In the genomic region with DNA sequence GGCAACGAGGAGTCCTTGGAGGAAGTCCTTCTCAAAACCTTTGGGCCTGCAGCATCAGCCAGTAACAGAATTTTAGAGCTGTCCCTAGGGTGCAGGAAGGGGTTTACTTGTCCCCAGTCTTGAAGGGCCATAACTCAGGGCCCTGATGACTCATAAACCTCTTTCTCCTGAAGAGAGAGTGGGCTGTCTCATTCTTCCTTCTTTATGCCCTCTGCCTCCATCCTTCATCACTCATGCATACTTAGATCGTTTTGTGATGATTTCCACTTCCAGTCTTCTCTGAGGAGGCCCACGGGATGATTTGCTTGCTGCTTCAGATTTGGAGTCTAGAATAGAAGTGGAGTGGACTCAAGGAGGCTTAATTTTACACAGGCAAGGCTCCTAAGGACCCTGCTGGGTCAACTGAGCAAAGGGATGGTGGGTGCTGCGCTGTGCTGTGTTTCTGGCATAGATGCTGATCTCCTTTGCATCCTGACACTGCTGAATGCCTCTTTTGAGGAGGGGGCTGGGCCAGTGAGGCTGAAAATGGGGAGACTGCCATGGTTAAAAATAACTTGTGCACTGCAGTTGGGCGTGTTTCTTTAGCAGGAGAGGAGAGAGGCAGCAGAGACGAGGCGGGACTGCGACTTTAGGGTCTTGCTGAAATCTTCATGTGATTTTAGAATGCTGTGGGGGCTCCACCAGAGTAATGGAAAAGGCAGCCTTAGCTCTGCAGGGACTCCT, we compare ENCODE assay signal across 1 cellular context.
TF ChIP-seq lines count a peak whose summit lies in the region.

No MANE protein-coding gene starts in this region.

TF ChIP-seq in HEK293, 187 proteins besides CTCF, POLR2A, EP300 and RAD21 (continued from another document):
- TF ChIP-seq TSHZ1 (tag by site-specific recombination; IDR thresholded peaks at IDR 0.05; ENCODE audit: borderline replicate concordance) (0 out of 2 replicates have a peak, but pooled peaks have one; percentile 16), ZNF600 (tag by site-specific recombination; IDR thresholded peaks at IDR 0.05) (peak; percentile 37; the same call in 1 of the 2 replicates), ZNF677 (tag by site-specific recombination; IDR thresholded peaks at IDR 0.05) (no peak), ZNF146 (tag by site-specific recombination; IDR thresholded peaks at IDR 0.05) (no peak), ZNF837 (tag by site-specific recombination; IDR thresholded peaks at IDR 0.05) (no peak), ZFHX2 (tag by site-specific recombination; conservative IDR thresholded peaks at IDR 0.05) (peak; percentile 43; the same call in 1 of the 2 replicates), ZSCAN5A (tag by site-specific recombination; IDR thresholded peaks at IDR 0.05) (no peak), ZNF791 (tag by site-specific recombination; IDR thresholded peaks at IDR 0.05) (no peak), ZFP37 (tag by site-specific recombination; IDR thresholded peaks at IDR 0.05) (no peak), KLF7 (tag by site-specific recombination; IDR thresholded peaks at IDR 0.05; ENCODE audit: borderline replicate concordance) (no peak), HIC1 (tag by site-specific recombination; IDR thresholded peaks at IDR 0.05) (no peak), IKZF3 (tag by site-specific recombination; IDR thresholded peaks at IDR 0.05) (peak; percentile 70), OVOL3 (tag by site-specific recombination; IDR thresholded peaks at IDR 0.05) (no peak), ZNF391 (tag by site-specific recombination; IDR thresholded peaks at IDR 0.05; ENCODE audit: borderline replicate concordance, low read depth) (no peak), ZNF138 (tag by site-specific recombination; IDR thresholded peaks at IDR 0.05; ENCODE audit: borderline replicate concordance) (no peak), ZNF324 (tag by site-specific recombination; IDR thresholded peaks at IDR 0.05) (no peak), EGR2 (tag by site-specific recombination; IDR thresholded peaks at IDR 0.05; ENCODE audit: low read depth) (peak; percentile 51; the same call in 1 of the 2 replicates), MYNN (tag by site-specific recombination; IDR thresholded peaks at IDR 0.05; ENCODE audit: borderline replicate concordance) (no peak), ZNF157 (tag by site-specific recombination; IDR thresholded peaks at IDR 0.05) (no peak), ZNF843 (tag by site-specific recombination; IDR thresholded peaks at IDR 0.05) (no peak), SETDB1 (IDR thresholded peaks at IDR 0.05; ENCODE audit: insufficient read length, low read length) (no peak)
- TF ChIP-seq, protein P1, sequence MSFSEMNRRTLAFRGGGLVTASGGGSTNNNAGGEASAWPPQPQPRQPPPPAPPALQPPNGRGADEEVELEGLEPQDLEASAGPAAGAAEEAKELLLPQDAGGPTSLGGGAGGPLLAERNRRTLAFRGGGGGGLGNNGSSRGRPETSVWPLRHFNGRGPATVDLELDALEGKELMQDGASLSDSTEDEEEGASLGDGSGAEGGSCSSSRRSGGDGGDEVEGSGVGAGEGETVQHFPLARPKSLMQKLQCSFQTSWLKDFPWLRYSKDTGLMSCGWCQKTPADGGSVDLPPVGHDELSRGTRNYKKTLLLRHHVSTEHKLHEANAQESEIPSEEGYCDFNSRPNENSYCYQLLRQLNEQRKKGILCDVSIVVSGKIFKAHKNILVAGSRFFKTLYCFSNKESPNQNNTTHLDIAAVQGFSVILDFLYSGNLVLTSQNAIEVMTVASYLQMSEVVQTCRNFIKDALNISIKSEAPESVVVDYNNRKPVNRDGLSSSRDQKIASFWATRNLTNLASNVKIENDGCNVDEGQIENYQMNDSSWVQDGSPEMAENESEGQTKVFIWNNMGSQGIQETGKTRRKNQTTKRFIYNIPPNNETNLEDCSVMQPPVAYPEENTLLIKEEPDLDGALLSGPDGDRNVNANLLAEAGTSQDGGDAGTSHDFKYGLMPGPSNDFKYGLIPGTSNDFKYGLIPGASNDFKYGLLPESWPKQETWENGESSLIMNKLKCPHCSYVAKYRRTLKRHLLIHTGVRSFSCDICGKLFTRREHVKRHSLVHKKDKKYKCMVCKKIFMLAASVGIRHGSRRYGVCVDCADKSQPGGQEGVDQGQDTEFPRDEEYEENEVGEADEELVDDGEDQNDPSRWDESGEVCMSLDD (tag by site-specific recombination; IDR thresholded peaks at IDR 0.05) = no peak
- TF ChIP-seq, protein P2, sequence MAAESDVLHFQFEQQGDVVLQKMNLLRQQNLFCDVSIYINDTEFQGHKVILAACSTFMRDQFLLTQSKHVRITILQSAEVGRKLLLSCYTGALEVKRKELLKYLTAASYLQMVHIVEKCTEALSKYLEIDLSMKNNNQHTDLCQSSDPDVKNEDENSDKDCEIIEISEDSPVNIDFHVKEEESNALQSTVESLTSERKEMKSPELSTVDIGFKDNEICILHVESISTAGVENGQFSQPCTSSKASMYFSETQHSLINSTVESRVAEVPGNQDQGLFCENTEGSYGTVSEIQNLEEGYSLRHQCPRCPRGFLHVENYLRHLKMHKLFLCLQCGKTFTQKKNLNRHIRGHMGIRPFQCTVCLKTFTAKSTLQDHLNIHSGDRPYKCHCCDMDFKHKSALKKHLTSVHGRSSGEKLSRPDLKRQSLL (tag by site-specific recombination; IDR thresholded peaks at IDR 0.05) = no peak
- TF ChIP-seq, protein P3, sequence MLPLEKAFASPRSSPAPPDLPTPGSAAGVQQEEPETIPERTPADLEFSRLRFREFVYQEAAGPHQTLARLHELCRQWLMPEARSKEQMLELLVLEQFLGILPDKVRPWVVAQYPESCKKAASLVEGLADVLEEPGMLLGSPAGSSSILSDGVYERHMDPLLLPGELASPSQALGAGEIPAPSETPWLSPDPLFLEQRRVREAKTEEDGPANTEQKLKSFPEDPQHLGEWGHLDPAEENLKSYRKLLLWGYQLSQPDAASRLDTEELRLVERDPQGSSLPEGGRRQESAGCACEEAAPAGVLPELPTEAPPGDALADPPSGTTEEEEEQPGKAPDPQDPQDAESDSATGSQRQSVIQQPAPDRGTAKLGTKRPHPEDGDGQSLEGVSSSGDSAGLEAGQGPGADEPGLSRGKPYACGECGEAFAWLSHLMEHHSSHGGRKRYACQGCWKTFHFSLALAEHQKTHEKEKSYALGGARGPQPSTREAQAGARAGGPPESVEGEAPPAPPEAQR (tag by site-specific recombination; IDR thresholded peaks at IDR 0.05) = no peak
- TF ChIP-seq, protein P4, sequence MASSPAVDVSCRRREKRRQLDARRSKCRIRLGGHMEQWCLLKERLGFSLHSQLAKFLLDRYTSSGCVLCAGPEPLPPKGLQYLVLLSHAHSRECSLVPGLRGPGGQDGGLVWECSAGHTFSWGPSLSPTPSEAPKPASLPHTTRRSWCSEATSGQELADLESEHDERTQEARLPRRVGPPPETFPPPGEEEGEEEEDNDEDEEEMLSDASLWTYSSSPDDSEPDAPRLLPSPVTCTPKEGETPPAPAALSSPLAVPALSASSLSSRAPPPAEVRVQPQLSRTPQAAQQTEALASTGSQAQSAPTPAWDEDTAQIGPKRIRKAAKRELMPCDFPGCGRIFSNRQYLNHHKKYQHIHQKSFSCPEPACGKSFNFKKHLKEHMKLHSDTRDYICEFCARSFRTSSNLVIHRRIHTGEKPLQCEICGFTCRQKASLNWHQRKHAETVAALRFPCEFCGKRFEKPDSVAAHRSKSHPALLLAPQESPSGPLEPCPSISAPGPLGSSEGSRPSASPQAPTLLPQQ (tag by site-specific recombination; IDR thresholded peaks at IDR 0.05) = no peak
- TF ChIP-seq, protein P5, sequence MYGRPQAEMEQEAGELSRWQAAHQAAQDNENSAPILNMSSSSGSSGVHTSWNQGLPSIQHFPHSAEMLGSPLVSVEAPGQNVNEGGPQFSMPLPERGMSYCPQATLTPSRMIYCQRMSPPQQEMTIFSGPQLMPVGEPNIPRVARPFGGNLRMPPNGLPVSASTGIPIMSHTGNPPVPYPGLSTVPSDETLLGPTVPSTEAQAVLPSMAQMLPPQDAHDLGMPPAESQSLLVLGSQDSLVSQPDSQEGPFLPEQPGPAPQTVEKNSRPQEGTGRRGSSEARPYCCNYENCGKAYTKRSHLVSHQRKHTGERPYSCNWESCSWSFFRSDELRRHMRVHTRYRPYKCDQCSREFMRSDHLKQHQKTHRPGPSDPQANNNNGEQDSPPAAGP (tag by site-specific recombination; IDR thresholded peaks at IDR 0.05) = no peak
